In genomic region chr18:45957100-45957499, GRCh38 we compare ENCODE assay signal across 21 cellular contexts. TPM values are rescaled to one million over a fixed set of nuclear protein-coding genes. Genes with fewer than 3 reads are reported as not detected.
DNase-seq lines count a peak whose midpoint lies in the region; ATAC-seq and TF ChIP-seq lines count a peak whose summit lies in the region.
"Had no signal": no experiment of that assay in that cellular context is flagged by ENCODE, and none has a peak within 500 bp of the region (broad histone marks: within the 10 kb centered on the region; RNA-seq: fewer than 3 reads in every experiment).

No MANE protein-coding gene starts in this region.

- POLR2A ChIA-PET in MCF 10A (lab: Yijun Ruan, JAX), result interaction anchor here (1.0 kb wide), 1 partner anchor 12 kb away, joined by 4 read pairs; no protein-coding TSS in a partner anchor

- BruUV-seq in MCF 10A (replicated peaks; lab: Mats Ljungman, UMichigan) (no TSS peak), mammary epithelial cell (replicated peaks; lab: Mats Ljungman, UMichigan) (no TSS peak)

- in situ Hi-C loops in mammary epithelial cell (cut with MboI; ENCODE audit: low sequenced_read_pairs in 2 of 2) (no loop called here), astrocyte of the cerebellum (cut with HindIII; ENCODE audit: low sequenced_read_pairs) (no loop called here), KBM-7 (cut with MboI; ENCODE audit: low pct_unique_long_range_greater_than_20kb, low sequenced_read_pairs) (no loop called here)

- H3K9ac ChIP-seq in mammary epithelial cell (ENCODE audit: insufficient read depth, low read length), result no peak overlapping the region

- no peaks in the 10 kb centered on the region for H3K27me3 Mint-ChIP-seq in MCF 10A (ENCODE audit: insufficient read depth, unreplicated experiment)
- H3K27me3 Mint-ChIP-seq: activated CD4-positive, alpha-beta T cell treated with anti-CD3 and anti-CD28 coated beads, Interleukin-2, amount 10 ng/mL, durations not matched to agents 24 days and 14 days; CD4-positive, alpha-beta memory T cell; stimulated activated memory B cell treated with anti-CD40 and anti-IgM and Interleukin-4, amounts not matched to agents 10 μg/mL and 1 μg/mL and 100 μg/mL, for 72 hours; type B pancreatic cell had no signal

- peaks cover 45% of the 10 kb centered on the region for H3K36me3 Mint-ChIP-seq in MCF 10A (ENCODE audit: insufficient read depth, unreplicated experiment)

- H3K79me2 ChIP-seq in mammary epithelial cell (ENCODE audit: insufficient read depth, low read length), result peaks cover 49% of the 10 kb centered on the region

- H3K9me3 ChIP-seq in mammary epithelial cell (replicated peaks; ENCODE audit: insufficient read depth, low read length), result no peaks in the 10 kb centered on the region
- H3K9me3 ChIP-seq: breast epithelium had no signal

- H3K36me3 ChIP-seq in mammary epithelial cell (ENCODE audit: insufficient read depth, low read length), result peaks cover 6% of the 10 kb centered on the region

- H3K4me1 Mint-ChIP-seq in MCF 10A (ENCODE audit: insufficient read depth, unreplicated experiment), result peaks cover 51% of the 10 kb centered on the region

- H3K27ac Mint-ChIP-seq in MCF 10A (ENCODE audit: low read depth, unreplicated experiment), result no peak overlapping the region
- H3K27ac Mint-ChIP-seq: activated CD4-positive, alpha-beta T cell treated with anti-CD3 and anti-CD28 coated beads, Interleukin-2, amount 10 ng/mL, durations not matched to agents 24 days and 14 days; stimulated activated memory B cell treated with anti-CD40 and anti-IgM and Interleukin-4, amounts not matched to agents 10 μg/mL and 1 μg/mL and 100 μg/mL, for 72 hours; type B pancreatic cell had no signal

- ATAC-seq in GM21825 (IDR thresholded peaks at IDR 0.05; ENCODE audit: unreplicated experiment), result no peak
- no peak for ATAC-seq in GM21360 (IDR thresholded peaks at IDR 0.05; ENCODE audit: unreplicated experiment)
- ATAC-seq: left ventricle myocardium superior; stimulated activated memory B cell treated with anti-CD40 and anti-IgM and Interleukin-4, amounts not matched to agents 10 μg/mL and 1 μg/mL and 100 μg/mL, for 72 hours had no signal

- CTCF ChIA-PET in MCF 10A (lab: Yijun Ruan, JAX) (interaction anchor here (0.5 kb wide), 1 partner anchor 172 kb away, joined by 5 read pairs; no protein-coding TSS in a partner anchor), mammary epithelial cell (lab: Charles Lee; ENCODE audit: low non-redundant PET) (no interaction called here)

- H3K27me3 ChIP-seq in mammary epithelial cell (ENCODE audit: insufficient read depth, low read length), result no peaks in the 10 kb centered on the region
- H3K27me3 ChIP-seq: breast epithelium had no signal

- H3K27ac ChIP-seq in mammary epithelial cell (ENCODE audit: insufficient read depth, low read depth, low read length), result no peak overlapping the region
- H3K27ac ChIP-seq: breast epithelium had no signal

- H3K4me2 ChIP-seq in mammary epithelial cell (ENCODE audit: insufficient read depth, low read depth, low read length), result no peak overlapping the region

- intact Hi-C loops in MCF 10A (cut with micrococcal nuclease), result no loop called here
- intact Hi-C loops in mammary epithelial cell (cut with micrococcal nuclease), result no loop called here
- intact Hi-C loops in posterior cingulate gyrus (cut with DNase I), result no loop called here

- peaks cover 22% of the 10 kb centered on the region for H3K4me1 ChIP-seq in mammary epithelial cell (ENCODE audit: insufficient read depth, low read length)
- H3K4me1 ChIP-seq: breast epithelium had no signal

- TF ChIP-seq CTCF in MCF 10A (IDR thresholded peaks at IDR 0.05; ENCODE audit: unreplicated experiment), result no peak
- TF ChIP-seq CTCF in mammary epithelial cell (conservative IDR thresholded peaks at IDR 0.05 in 1 of 2, IDR thresholded peaks at IDR 0.05 in 1 of 2; ENCODE audit: extremely low read depth in 1 of 2, insufficient read depth in 1 of 2, low read depth in 1 of 2, low read length in 2 of 2), result no peak
- TF ChIP-seq CTCF in astrocyte of the cerebellum (IDR thresholded peaks at IDR 0.05; ENCODE audit: low read depth, low read length, missing control alignments), result no peak

- dilution Hi-C loops in mammary epithelial cell (cut with HindIII; ENCODE audit: low sequenced_read_pairs), result no loop called here

- peaks cover 9% of the 10 kb centered on the region for H3K9me3 Mint-ChIP-seq in MCF 10A (ENCODE audit: unreplicated experiment)
- H3K9me3 Mint-ChIP-seq: activated CD4-positive, alpha-beta T cell treated with anti-CD3 and anti-CD28 coated beads, Interleukin-2, amount 10 ng/mL, durations not matched to agents 24 days and 14 days; CD4-positive, alpha-beta memory T cell; stimulated activated memory B cell treated with anti-CD40 and anti-IgM and Interleukin-4, amounts not matched to agents 10 μg/mL and 1 μg/mL and 100 μg/mL, for 72 hours; type B pancreatic cell had no signal

- no peaks in the 10 kb centered on the region for H4K20me1 ChIP-seq in mammary epithelial cell (ENCODE audit: insufficient read depth, low read length)

- DNase-seq in MCF 10A (ENCODE audit: unreplicated experiment), result peak; percentile 23
- DNase-seq in mammary epithelial cell, result no peak
- DNase-seq in astrocyte of the cerebellum (ENCODE audit: low read depth), result peak; percentile 62
- DNase-seq in glomerular visceral epithelial cell (ENCODE audit: extremely low spot score), result peak; percentile 40
- no peak for DNase-seq in posterior cingulate gyrus
- DNase-seq in KBM-7, result no peak
- DNase-seq: activated CD4-positive, alpha-beta T cell treated with anti-CD3 and anti-CD28 coated beads, Interleukin-2, amount 10 ng/mL, durations not matched to agents 24 days and 14 days; activated CD8-positive, alpha-beta memory T cell treated with anti-CD3 and anti-CD28 coated beads, Interleukin-2, amount 50 U/mL, for 48 hours; activated naive CD4-positive, alpha-beta T cell; CD4-positive, alpha-beta memory T cell; effector CD8-positive, alpha-beta T cell; foreskin melanocyte; H7; left ventricle myocardium superior; NCI-H2081 treated with DMSO at 0.1 percent for 48 hours; NCI-H526 treated with DMSO at 0.1 percent for 48 hours had no signal

- no peak overlapping the region for H3K4me3 Mint-ChIP-seq in MCF 10A (ENCODE audit: unreplicated experiment)
- H3K4me3 Mint-ChIP-seq: activated CD4-positive, alpha-beta T cell treated with anti-CD3 and anti-CD28 coated beads, Interleukin-2, amount 10 ng/mL, durations not matched to agents 24 days and 14 days; CD4-positive, alpha-beta memory T cell; stimulated activated memory B cell treated with anti-CD40 and anti-IgM and Interleukin-4, amounts not matched to agents 10 μg/mL and 1 μg/mL and 100 μg/mL, for 72 hours; type B pancreatic cell had no signal

- H2AFZ ChIP-seq in mammary epithelial cell (ENCODE audit: low read depth, low read length), result no peak overlapping the region

- no peak overlapping the region for H3K4me3 ChIP-seq in mammary epithelial cell (replicated peaks in 1 of 3; ENCODE audit: insufficient read depth in 1 of 3, low read depth in 2 of 3, low read length in 3 of 3)
- H3K4me3 ChIP-seq in astrocyte of the cerebellum (ENCODE audit: low read depth, low read length), result no peak overlapping the region
- H3K4me3 ChIP-seq: breast epithelium had no signal

RNA-seq across cellular contexts. Expression of gene EPG5, which starts 10.0 kb away (rescaled TPM):
- total RNA-seq in MCF 10A (2022), result 19.4 and 25.7 TPM in 2 replicates
- 10 to 100 TPM; 26.3 to 44.8 TPM for total RNA-seq in mammary epithelial cell
- 11.6 TPM for polyA plus RNA-seq in mammary epithelial cell
- polyA minus RNA-seq in mammary epithelial cell, result 43.2 TPM

Comparison
In these comparisons a context has a peak if more than half of its experiments do, and no peak if none do; other contexts are left out.
1. DNase-seq: peak in MCF 10A (single experiment), astrocyte of the cerebellum (single experiment) and glomerular visceral epithelial cell (single experiment); none in mammary epithelial cell (single experiment), posterior cingulate gyrus (0 of 10) and KBM-7 (single experiment).